Comparison of ENCODE assay signal across 28 cellular contexts in genomic region chr7:124482229-124482628, GRCh38.
"Had no signal": no experiment of that assay in that cellular context is flagged by ENCODE, and none has a peak within 500 bp of the region (broad histone marks: within the 10 kb centered on the region; RNA-seq: fewer than 3 reads in every experiment).

No MANE protein-coding gene starts in this region.

- DNase-seq: hypothalamus; immature natural killer cell; kidney; left colon; left lung; lower lobe of right lung; mammary epithelial cell; mesenchymal stem cell; naive thymus-derived CD8-positive, alpha-beta T cell; nucleus accumbens; pancreas; posterior cingulate gyrus; retina; right cardiac atrium; stimulated activated CD4-positive, alpha-beta T cell treated with anti-CD3 and anti-CD28 coated beads, Interleukin-12 subunit alpha, Interleukin-12 subunit beta, amount 100 ng/mL, for 4 hours; stimulated activated CD4-positive, alpha-beta T cell treated with anti-CD3 and anti-CD28 coated beads, Interleukin-15, amount 100 ng/mL, for 24 hours; stimulated activated CD4-positive, alpha-beta T cell treated with anti-CD3 and anti-CD28 coated beads, Interleukin-2, amount 100 ng/mL, for 24 hours; stimulated activated CD4-positive, alpha-beta T cell treated with anti-CD3 and anti-CD28 coated beads, Interleukin-4, amount 100 ng/mL, for 1 hour; stimulated activated naive B cell treated with anti-CD40 and anti-IgM and Interleukin-4, amounts not matched to agents 10 μg/mL and 1 μg/mL and 100 μg/mL, for 72 hours; stimulated activated naive CD8-positive, alpha-beta T cell treated with anti-CD3 and anti-CD28 coated beads, Interleukin-15, Interleukin-2, amounts not matched to agents 100 U/mL and 50 U/mL, for 24 hours; stomach; testis; thyroid gland; transverse colon; upper lobe of right lung had no signal

- H3K9me3 ChIP-seq: left lung, lower lobe of right lung, pancreas, prostate gland, stomach, testis, thyroid gland, transverse colon, upper lobe of right lung had no signal

- H3K36me3 ChIP-seq: left lung, lower lobe of right lung, pancreas, prostate gland, stomach, thyroid gland, transverse colon, upper lobe of right lung had no signal

- H3K4me3 ChIP-seq: left lung, lower lobe of right lung, pancreas, prostate gland, skin epidermis, stomach, testis, thyroid gland, transverse colon, upper lobe of right lung had no signal

- H3K4me1 ChIP-seq: left lung, lower lobe of right lung, pancreas, prostate gland, stomach, testis, thyroid gland, transverse colon, upper lobe of right lung had no signal

- ATAC-seq: left colon; left lung; lower lobe of right lung; naive thymus-derived CD8-positive, alpha-beta T cell; pancreas; right cardiac atrium; sciatic nerve; stimulated activated naive B cell treated with anti-CD40 and anti-IgM and Interleukin-4, amounts not matched to agents 10 μg/mL and 1 μg/mL and 100 μg/mL, for 72 hours; stimulated activated naive CD8-positive, alpha-beta T cell treated with anti-CD3 and anti-CD28 coated beads, Interleukin-15, Interleukin-2, amounts not matched to agents 100 U/mL and 50 U/mL, for 24 hours; upper lobe of right lung had no signal

- H3K27me3 ChIP-seq: left lung, pancreas, stomach, testis, thyroid gland, transverse colon, upper lobe of right lung had no signal

- H3K27ac ChIP-seq: left lung, lower lobe of right lung, pancreas, prostate gland, skin epidermis, stomach, testis, thyroid gland, transverse colon, upper lobe of right lung had no signal
